8 cellular contexts compared by ENCODE assay signal in the genomic region with DNA sequence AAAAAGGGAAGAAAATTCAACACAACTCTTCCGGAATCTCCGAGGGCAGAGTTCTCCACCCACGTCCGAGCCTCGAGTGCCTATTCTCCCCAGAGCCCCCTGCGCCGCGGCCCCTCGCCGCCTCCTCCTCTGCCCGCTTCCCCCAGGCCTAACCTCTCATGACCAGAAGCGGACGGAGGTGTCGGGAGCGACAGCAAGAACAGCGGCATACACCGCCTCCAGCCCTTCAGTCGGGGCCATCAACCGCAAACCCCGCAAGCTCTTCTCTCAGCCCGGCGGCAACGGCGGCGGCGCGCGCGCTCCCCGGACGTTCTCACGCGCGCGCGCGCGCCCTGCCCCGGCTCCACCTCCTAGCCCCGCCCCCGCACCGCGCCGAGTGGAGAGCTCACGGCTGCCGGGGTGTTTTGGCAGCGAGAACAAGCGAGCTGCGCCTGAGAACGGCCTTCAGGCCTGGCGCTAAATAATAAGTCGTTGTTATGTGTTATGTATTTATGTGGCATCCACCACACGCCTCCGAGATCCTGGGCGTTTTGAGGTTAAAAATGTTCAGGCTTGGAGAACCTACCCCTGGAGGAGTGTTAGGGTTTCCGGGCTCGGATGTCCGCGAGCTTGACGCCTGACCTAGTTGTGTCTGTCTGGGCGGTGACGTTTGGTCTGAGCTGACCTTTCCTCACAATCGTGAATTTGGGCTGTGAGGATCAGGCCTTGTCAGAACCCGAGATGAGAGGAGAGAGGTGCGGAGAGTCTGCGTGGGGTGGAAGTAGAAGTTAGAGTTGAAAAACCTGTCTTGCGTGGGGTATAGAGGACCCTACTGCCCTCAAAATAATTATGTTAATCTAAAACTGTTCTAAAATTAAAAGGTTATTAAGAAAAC. TPM values are rescaled to one million over a fixed set of nuclear protein-coding genes. Genes with fewer than 3 reads are reported as not detected.
A peak's percentile ranks its signal among the peaks of the same experiment; 100 is the strongest.
DNase-seq lines count a peak whose midpoint lies in the region; ATAC-seq and TF ChIP-seq lines count a peak whose summit lies in the region.

A gene with protein sequence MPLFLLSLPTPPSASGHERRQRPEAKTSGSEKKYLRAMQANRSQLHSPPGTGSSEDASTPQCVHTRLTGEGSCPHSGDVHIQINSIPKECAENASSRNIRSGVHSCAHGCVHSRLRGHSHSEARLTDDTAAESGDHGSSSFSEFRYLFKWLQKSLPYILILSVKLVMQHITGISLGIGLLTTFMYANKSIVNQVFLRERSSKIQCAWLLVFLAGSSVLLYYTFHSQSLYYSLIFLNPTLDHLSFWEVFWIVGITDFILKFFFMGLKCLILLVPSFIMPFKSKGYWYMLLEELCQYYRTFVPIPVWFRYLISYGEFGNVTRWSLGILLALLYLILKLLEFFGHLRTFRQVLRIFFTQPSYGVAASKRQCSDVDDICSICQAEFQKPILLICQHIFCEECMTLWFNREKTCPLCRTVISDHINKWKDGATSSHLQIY (minus strand): TSS at position 286 of the 874 bp plus-strand sequence. CDS start 77 bp downstream, at position 209.

- no peak within 1 kb of the TSS for H2AK5ac ChIP-seq in H9 (ENCODE audit: insufficient read length, low read length)

- no peak within 1 kb of the TSS for H2BK12ac ChIP-seq in H9 (ENCODE audit: insufficient read length, low read depth, low read length)

- no peaks in the 10 kb centered on the region for H3K79me1 ChIP-seq in H9 (ENCODE audit: insufficient read depth, low read depth, low read length, poor library complexity, severe bottlenecking)

- H2BK5ac ChIP-seq in H9 (ENCODE audit: insufficient read length, low read length), result no peak within 1 kb of the TSS

- no peak within 1 kb of the TSS for H4K5ac ChIP-seq in H9 (ENCODE audit: insufficient read length, low read depth, low read length)

- WGBS in H9 (ENCODE audit: extremely low coverage, insufficient read length, low lambda C conversion rate), result no CpG with 5 or more reads among the region's 67 CpGs

- peaks cover 5% of the 10 kb centered on the region for H3K23me2 ChIP-seq in H9 (ENCODE audit: insufficient read length, low read depth, low read length, poor library complexity, severe bottlenecking)

- H3K4me1 Mint-ChIP-seq in H9, result peaks cover 14 to 16% of the 10 kb centered on the region in 2 experiments
- peaks cover 27% of the 10 kb centered on the region for H3K4me1 Mint-ChIP-seq in activated naive CD4-positive, alpha-beta T cell treated with anti-CD3 and anti-CD28 coated beads, Interleukin-2, amount 50 U/mL, for 24 hours

- no peaks in the 10 kb centered on the region for H3K4me1 ChIP-seq in H9 (ENCODE audit: insufficient read depth, low read length)

- H4K20me1 ChIP-seq in H9 (ENCODE audit: control insufficient read depth, insufficient read depth, insufficient read length), result no peaks in the 10 kb centered on the region

- H3K4me2 ChIP-seq in H9 (ENCODE audit: insufficient read depth, insufficient read length, low read length), result peak within 1 kb of the TSS; percentile 96

- peak within 1 kb of the TSS; percentile 88 for H2AFZ ChIP-seq in H9 (ENCODE audit: low read length)

- no peak within 1 kb of the TSS for H3K4ac ChIP-seq in H9 (ENCODE audit: low read depth, low read length)

- H4K8ac ChIP-seq in H9 (replicated peaks; ENCODE audit: insufficient read length, low read depth, low read length), result no peak within 1 kb of the TSS

- peaks cover 0 to 6% (median 4%) of the 10 kb centered on the region in 3 experiments; a peak in 4 of 7 replicates for H3K36me3 Mint-ChIP-seq in H9 (ENCODE audit: insufficient read depth in 1 of 3, low read depth in 3 of 3)
- peaks cover 4% of the 10 kb centered on the region for H3K36me3 Mint-ChIP-seq in activated naive CD4-positive, alpha-beta T cell treated with anti-CD3 and anti-CD28 coated beads, Interleukin-2, amount 50 U/mL, for 24 hours

- H3K9ac ChIP-seq in H9 (ENCODE audit: extremely low read depth, insufficient read length, low read length), result peak within 1 kb of the TSS; percentile 84

- no peak within 1 kb of the TSS for H2BK20ac ChIP-seq in H9 (ENCODE audit: low read depth, low read length, poor library complexity, severe bottlenecking)

- peak within 1 kb of the TSS; percentile 82 for H3K14ac ChIP-seq in H9 (ENCODE audit: insufficient read depth, low read length)

- no peak within 1 kb of the TSS for H2BK120ac ChIP-seq in H9 (ENCODE audit: low read depth, low read length, poor library complexity, severe bottlenecking)

- H3K56ac ChIP-seq in H9 (ENCODE audit: insufficient read length, low read depth, low read length), result no peak within 1 kb of the TSS

- no peaks in the 10 kb centered on the region for H3K9me3 Mint-ChIP-seq in H9
- no peaks in the 10 kb centered on the region for H3K9me3 Mint-ChIP-seq in activated naive CD4-positive, alpha-beta T cell treated with anti-CD3 and anti-CD28 coated beads, Interleukin-2, amount 50 U/mL, for 24 hours

- peaks cover 11% of the 10 kb centered on the region for H3K27me3 Mint-ChIP-seq in H9 (ENCODE audit: low read depth)
- H3K27me3 Mint-ChIP-seq in activated naive CD4-positive, alpha-beta T cell treated with anti-CD3 and anti-CD28 coated beads, Interleukin-2, amount 50 U/mL, for 24 hours, result no peaks in the 10 kb centered on the region

- no peak within 1 kb of the TSS for H3K23ac ChIP-seq in H9 (ENCODE audit: insufficient read length, low read depth, low read length)

- no peak within 1 kb of the TSS for H2BK15ac ChIP-seq in H9 (ENCODE audit: low read depth, low read length)

- H3K18ac ChIP-seq in H9 (ENCODE audit: insufficient read length, low read depth, low read length), result peak within 1 kb of the TSS; percentile 56

- peak within 1 kb of the TSS; percentile 85 to 88 for H3K4me3 Mint-ChIP-seq in H9
- peak within 1 kb of the TSS; percentile 97 for H3K4me3 Mint-ChIP-seq in activated naive CD4-positive, alpha-beta T cell treated with anti-CD3 and anti-CD28 coated beads, Interleukin-2, amount 50 U/mL, for 24 hours

- DNase-seq in EH (ENCODE audit: low read depth) (peak; percentile 81), H9 (peak; percentile 89), MV-4-11 (lab: John Stamatoyannopoulos, UW) (peak; percentile 87), germinal center (ENCODE audit: low spot score) (peak; percentile 94), non-pigmented ciliary epithelial cell (ENCODE audit: low read depth) (peak; percentile 30)

- H3K79me2 ChIP-seq in H9 (ENCODE audit: insufficient read depth, low read length), result no peaks in the 10 kb centered on the region

- ATAC-seq in SK-N-SH treated with all-trans-retinoic acid at 6 μM for 48 hours, result peak; percentile 90

- TF ChIP-seq CTCF in H9 (conservative IDR thresholded peaks at IDR 0.05), result no peak
- TF ChIP-seq CTCF in subcutaneous adipose tissue (IDR thresholded peaks at IDR 0.05; ENCODE audit: low read depth), result no peak

- no peak within 1 kb of the TSS for H3T11ph ChIP-seq in H9 (ENCODE audit: low read length)

- no peak within 1 kb of the TSS for H4K91ac ChIP-seq in H9 (ENCODE audit: insufficient read length, low read depth, low read length)

- no peak within 1 kb of the TSS for H3K27ac ChIP-seq in H9 (ENCODE audit: insufficient read length, low read depth, low read length)

- peak within 1 kb of the TSS in 2 of 3 experiments; percentile 24 to 76; a peak in 3 of 7 replicates for H3K27ac Mint-ChIP-seq in H9
- peak within 1 kb of the TSS; percentile 99 for H3K27ac Mint-ChIP-seq in activated naive CD4-positive, alpha-beta T cell treated with anti-CD3 and anti-CD28 coated beads, Interleukin-2, amount 50 U/mL, for 24 hours

- H3K27me3 ChIP-seq in H9 (ENCODE audit: insufficient read depth, low read length), result peaks cover 3% of the 10 kb centered on the region; the same call in 1 of the 2 replicates

- H3K9me3 ChIP-seq in H9 (ENCODE audit: control insufficient read depth, low read depth, low read length), result no peaks in the 10 kb centered on the region

TF ChIP-seq in SK-N-SH treated with all-trans-retinoic acid at 6 μM for 48 hours, 23 proteins besides CTCF, POLR2A, EP300 and RAD21 (continues in another document):
- no peak for TF ChIP-seq ZNF565 (CRISPR knock-in tag; conservative IDR thresholded peaks at IDR 0.05; ENCODE audit: low read depth)
- TF ChIP-seq, protein P1, sequence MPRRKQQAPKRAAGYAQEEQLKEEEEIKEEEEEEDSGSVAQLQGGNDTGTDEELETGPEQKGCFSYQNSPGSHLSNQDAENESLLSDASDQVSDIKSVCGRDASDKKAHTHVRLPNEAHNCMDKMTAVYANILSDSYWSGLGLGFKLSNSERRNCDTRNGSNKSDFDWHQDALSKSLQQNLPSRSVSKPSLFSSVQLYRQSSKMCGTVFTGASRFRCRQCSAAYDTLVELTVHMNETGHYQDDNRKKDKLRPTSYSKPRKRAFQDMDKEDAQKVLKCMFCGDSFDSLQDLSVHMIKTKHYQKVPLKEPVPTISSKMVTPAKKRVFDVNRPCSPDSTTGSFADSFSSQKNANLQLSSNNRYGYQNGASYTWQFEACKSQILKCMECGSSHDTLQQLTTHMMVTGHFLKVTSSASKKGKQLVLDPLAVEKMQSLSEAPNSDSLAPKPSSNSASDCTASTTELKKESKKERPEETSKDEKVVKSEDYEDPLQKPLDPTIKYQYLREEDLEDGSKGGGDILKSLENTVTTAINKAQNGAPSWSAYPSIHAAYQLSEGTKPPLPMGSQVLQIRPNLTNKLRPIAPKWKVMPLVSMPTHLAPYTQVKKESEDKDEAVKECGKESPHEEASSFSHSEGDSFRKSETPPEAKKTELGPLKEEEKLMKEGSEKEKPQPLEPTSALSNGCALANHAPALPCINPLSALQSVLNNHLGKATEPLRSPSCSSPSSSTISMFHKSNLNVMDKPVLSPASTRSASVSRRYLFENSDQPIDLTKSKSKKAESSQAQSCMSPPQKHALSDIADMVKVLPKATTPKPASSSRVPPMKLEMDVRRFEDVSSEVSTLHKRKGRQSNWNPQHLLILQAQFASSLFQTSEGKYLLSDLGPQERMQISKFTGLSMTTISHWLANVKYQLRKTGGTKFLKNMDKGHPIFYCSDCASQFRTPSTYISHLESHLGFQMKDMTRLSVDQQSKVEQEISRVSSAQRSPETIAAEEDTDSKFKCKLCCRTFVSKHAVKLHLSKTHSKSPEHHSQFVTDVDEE (CRISPR knock-in tag; IDR thresholded peaks at IDR 0.05), result 0 out of 2 replicates have a peak, but pooled peaks have one; percentile 39
- TF ChIP-seq TOX (CRISPR knock-in tag; IDR thresholded peaks at IDR 0.05; ENCODE audit: borderline replicate concordance), result no peak
- TF ChIP-seq, protein P2, sequence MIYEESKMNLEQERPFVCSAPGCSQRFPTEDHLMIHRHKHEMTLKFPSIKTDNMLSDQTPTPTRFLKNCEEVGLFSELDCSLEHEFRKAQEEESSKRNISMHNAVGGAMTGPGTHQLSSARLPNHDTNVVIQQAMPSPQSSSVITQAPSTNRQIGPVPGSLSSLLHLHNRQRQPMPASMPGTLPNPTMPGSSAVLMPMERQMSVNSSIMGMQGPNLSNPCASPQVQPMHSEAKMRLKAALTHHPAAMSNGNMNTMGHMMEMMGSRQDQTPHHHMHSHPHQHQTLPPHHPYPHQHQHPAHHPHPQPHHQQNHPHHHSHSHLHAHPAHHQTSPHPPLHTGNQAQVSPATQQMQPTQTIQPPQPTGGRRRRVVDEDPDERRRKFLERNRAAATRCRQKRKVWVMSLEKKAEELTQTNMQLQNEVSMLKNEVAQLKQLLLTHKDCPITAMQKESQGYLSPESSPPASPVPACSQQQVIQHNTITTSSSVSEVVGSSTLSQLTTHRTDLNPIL (CRISPR knock-in tag; IDR thresholded peaks at IDR 0.05; ENCODE audit: low read depth), result no peak
- TF ChIP-seq CSDC2 (CRISPR knock-in tag; IDR thresholded peaks at IDR 0.05), result 0 out of 2 replicates have a peak, but pooled peaks have one; percentile 59
- no peak for TF ChIP-seq ZNF8 (CRISPR knock-in tag; IDR thresholded peaks at IDR 0.05)

RNA-seq across cellular contexts. Expression of the gene that starts here (rescaled TPM):
- total RNA-seq in H9 (2021) (6.8 and 8.8 TPM in 2 replicates), subcutaneous adipose tissue (10 to 100 TPM; 27.1 to 52.5 (median 35.1) TPM)

Comparison
In these comparisons a context has a peak if more than half of its experiments do, and no peak if none do; other contexts are left out.
1. DNase-seq: peak in every context shown above with its lines; median percentile 94 in germinal center; 89 in H9; 87 in MV-4-11; 81 in EH; 30 in non-pigmented ciliary epithelial cell.